29 cellular contexts compared by ENCODE assay signal in genomic region chr5:11240293-11241190, GRCh38.
"Had no signal": no experiment of that assay in that cellular context is flagged by ENCODE, and none has a peak within 500 bp of the region (broad histone marks: within the 10 kb centered on the region; RNA-seq: fewer than 3 reads in every experiment).

No MANE protein-coding gene starts in this region.

- H3K4me2 ChIP-seq: hepatocyte had no signal

- H3K4me1 ChIP-seq: colonic mucosa, gastrocnemius medialis, testis, transverse colon, vagina had no signal

- H3K27me3 Mint-ChIP-seq: activated CD8-positive, alpha-beta memory T cell treated with anti-CD3 and anti-CD28 coated beads, Interleukin-2, amount 10 ng/mL, durations not matched to agents 7 days and 5 days; T-cell had no signal

- H2AFZ ChIP-seq: hepatocyte had no signal

- ATAC-seq: activated CD4-positive, alpha-beta T cell treated with anti-CD3 and anti-CD28 coated beads for 36 hours; activated CD8-positive, alpha-beta memory T cell treated with anti-CD3 and anti-CD28 coated beads, Interleukin-2, amount 10 ng/mL, durations not matched to agents 7 days and 5 days; activated CD8-positive, alpha-beta T cell treated with anti-CD3 and anti-CD28 coated beads, Interleukin-2, amount 10 ng/mL, durations not matched to agents 7 days and 5 days; activated naive CD4-positive, alpha-beta T cell treated with anti-CD3 and anti-CD28 coated beads, Interleukin-2, amount 50 U/mL, for 72 hours; gastrocnemius medialis; left cardiac atrium; right cardiac atrium; T-cell had no signal

- H3K79me2 ChIP-seq: hepatocyte had no signal

- H3K36me3 ChIP-seq: cardiac muscle cell, colonic mucosa, gastrocnemius medialis, transverse colon, vagina had no signal

- H3K27ac Mint-ChIP-seq: activated CD4-positive, alpha-beta T cell treated with anti-CD3 and anti-CD28 coated beads for 36 hours; activated CD8-positive, alpha-beta memory T cell treated with anti-CD3 and anti-CD28 coated beads, Interleukin-2, amount 10 ng/mL, durations not matched to agents 7 days and 5 days; activated CD8-positive, alpha-beta T cell treated with anti-CD3 and anti-CD28 coated beads, Interleukin-2, amount 10 ng/mL, durations not matched to agents 7 days and 5 days; activated naive CD4-positive, alpha-beta T cell treated with anti-CD3 and anti-CD28 coated beads, Interleukin-2, amount 50 U/mL, for 72 hours; mesothelial cell of epicardium; naive B cell; T-cell; T-helper 2 cell treated with Interferon-gamma antibody and Interleukin-4, amounts not matched to agents 5 μg/mL and 100 μg/mL, for 36 hours had no signal

- H3K4me3 ChIP-seq: cardiac muscle cell, colonic mucosa, gastrocnemius medialis, hepatocyte, testis, transverse colon, vagina had no signal

- H3K4me1 Mint-ChIP-seq: activated CD4-positive, alpha-beta T cell treated with anti-CD3 and anti-CD28 coated beads for 36 hours; activated CD8-positive, alpha-beta memory T cell treated with anti-CD3 and anti-CD28 coated beads, Interleukin-2, amount 10 ng/mL, durations not matched to agents 7 days and 5 days; neural crest cell had no signal

- H3K9me3 ChIP-seq: colonic mucosa, gastrocnemius medialis, testis, transverse colon, vagina had no signal

- H3K27ac ChIP-seq: cardiac muscle cell, colonic mucosa, epithelial cell of prostate, gastrocnemius medialis, hepatocyte, testis, transverse colon, vagina had no signal

- H3K36me3 Mint-ChIP-seq: activated CD8-positive, alpha-beta memory T cell treated with anti-CD3 and anti-CD28 coated beads, Interleukin-2, amount 10 ng/mL, durations not matched to agents 7 days and 5 days; activated naive CD4-positive, alpha-beta T cell treated with anti-CD3 and anti-CD28 coated beads, Interleukin-2, amount 50 U/mL, for 72 hours; mesothelial cell of epicardium; T-cell had no signal

- H3K4me3 Mint-ChIP-seq: activated CD4-positive, alpha-beta T cell treated with anti-CD3 and anti-CD28 coated beads for 36 hours; activated CD8-positive, alpha-beta memory T cell treated with anti-CD3 and anti-CD28 coated beads, Interleukin-2, amount 10 ng/mL, durations not matched to agents 7 days and 5 days; activated CD8-positive, alpha-beta T cell treated with anti-CD3 and anti-CD28 coated beads, Interleukin-2, amount 10 ng/mL, durations not matched to agents 7 days and 5 days; mesothelial cell of epicardium; neural crest cell; T-cell; T-helper 2 cell treated with Interferon-gamma antibody and Interleukin-4, amounts not matched to agents 5 μg/mL and 100 μg/mL, for 36 hours had no signal

- DNase-seq: activated CD4-positive, alpha-beta T cell treated with anti-CD3 and anti-CD28 coated beads for 36 hours; activated CD4-positive, CD25-positive, alpha-beta regulatory T cell; activated CD8-positive, alpha-beta memory T cell treated with anti-CD3 and anti-CD28 coated beads, Interleukin-2, amount 10 ng/mL, durations not matched to agents 7 days and 5 days; activated CD8-positive, alpha-beta T cell treated with anti-CD3 and anti-CD28 coated beads, Interleukin-2, amount 10 ng/mL, durations not matched to agents 7 days and 5 days; activated naive CD4-positive, alpha-beta T cell; activated T-cell treated with anti-CD3 and anti-CD28 coated beads, Interleukin-2, amount 50 U/mL, for 48 hours; cerebellar nuclear complex; colonic mucosa; effector CD8-positive, alpha-beta T cell; gastrocnemius medialis; islet precursor cell; left cardiac atrium; mammary epithelial cell; naive B cell; occipital lobe; right cardiac atrium; stimulated activated CD4-positive, alpha-beta T cell treated with anti-CD3 and anti-CD28 coated beads, Interleukin-2, amount 100 ng/mL, for 48 hours; stimulated activated naive CD4-positive, alpha-beta T cell treated with Interleukin-2 at 50 U/mL for 16 hours; T-cell; testis; transverse colon had no signal

- H3K27me3 ChIP-seq: cardiac muscle cell, colonic mucosa, gastrocnemius medialis, hepatocyte, testis, transverse colon, vagina had no signal
